8 cellular contexts compared by ENCODE assay signal in genomic region chr22:38755911-38756532, GRCh38. TPM values are rescaled to one million over a fixed set of nuclear protein-coding genes. Genes with fewer than 3 reads are reported as not detected.
A peak's percentile ranks its signal among the peaks of the same experiment; 100 is the strongest.
DNase-seq lines count a peak whose midpoint lies in the region; ATAC-seq and TF ChIP-seq lines count a peak whose summit lies in the region.

Gene SUN2, minus strand, starts transcription at chr22:38755998. Its CDS starts 3,370 bp downstream, at chr22:38752628.

- H3K4me3 Mint-ChIP-seq in type B pancreatic cell = peak within 1 kb of the TSS; percentile 89

- H3K27me3 ChIP-seq in adrenal gland = no peaks in the 10 kb centered on the region
- H3K27me3 ChIP-seq in heart right ventricle = no peaks in the 10 kb centered on the region

- ATAC-seq in GM21737 (IDR thresholded peaks at IDR 0.05; ENCODE audit: unreplicated experiment) (peak; percentile 48), heart right ventricle (peak; percentile 78 to 92 (median 86))

- peak within 1 kb of the TSS; percentile 85 to 100 (median 94) for H3K27ac ChIP-seq in adrenal gland
- peak within 1 kb of the TSS; percentile 93 to 99 (median 96) for H3K27ac ChIP-seq in heart right ventricle

- TF ChIP-seq POLR2A in adrenal gland (IDR thresholded peaks at IDR 0.05) = peak in 1 of 2 donors; percentile 48

- H3K9ac ChIP-seq in ES-I3 (ENCODE audit: low read depth, low read length) = peak within 1 kb of the TSS; percentile 92; the same call in 1 of the 2 replicates

- H3K36me3 ChIP-seq in ES-I3 (ENCODE audit: insufficient read depth, low read length) (no peaks in the 10 kb centered on the region), adrenal gland (replicated peaks in 1 of 2) (peaks cover 0 to 18% of the 10 kb centered on the region in 2 donors), heart right ventricle (peaks cover 0 to 27% (median 14%) of the 10 kb centered on the region in 9 donors)

- peak; percentile 58 for DNase-seq in LNCaP clone FGC (ENCODE audit: low read depth)
- peak; percentile 92 to 97 (median 93) for DNase-seq in adrenal gland
- peak; percentile 92 to 96 for DNase-seq in heart right ventricle
- DNase-seq in posterior vena cava (ENCODE audit: low spot score) = peak; percentile 98
- DNase-seq in type B pancreatic cell (ENCODE audit: extremely low spot score, unreplicated experiment) = peak; percentile 91

- 0 to 5% (median 1%) methylated on average over 1 to 66 of the region's 68 CpGs for WGBS in adrenal gland, 4 donors
- 0 to 1% methylated on average over 37 to 68 of the region's 68 CpGs for WGBS in heart right ventricle, 2 donors

- H3K9me3 ChIP-seq in ES-I3 (ENCODE audit: control insufficient read depth, insufficient read depth, low read length) (no peaks in the 10 kb centered on the region), adrenal gland (replicated peaks in 1 of 3) (no peaks in the 10 kb centered on the region), heart right ventricle (no peaks in the 10 kb centered on the region)

- H3K9me3 Mint-ChIP-seq in type B pancreatic cell = no peaks in the 10 kb centered on the region

- no peak for TF ChIP-seq CTCF in LNCaP clone FGC (IDR thresholded peaks at IDR 0.05; ENCODE audit: control insufficient read depth, extremely low read depth, insufficient read depth)
- TF ChIP-seq CTCF in adrenal gland (IDR thresholded peaks at IDR 0.05) = no peak
- TF ChIP-seq CTCF in heart right ventricle (IDR thresholded peaks at IDR 0.05) = no peak
- TF ChIP-seq CTCF in type B pancreatic cell (conservative IDR thresholded peaks at IDR 0.05) = no peak

- H3K4me1 Mint-ChIP-seq in type B pancreatic cell (ENCODE audit: unreplicated experiment) = peaks cover 27% of the 10 kb centered on the region

- H3K36me3 Mint-ChIP-seq in type B pancreatic cell = no peaks in the 10 kb centered on the region

- intact Hi-C loops in T-helper 1 cell treated with Interleukin-12 subunit alpha and Interleukin-12 subunit beta and Interleukin-4 antibody, amounts not matched to agents 30 ng/mL and 1 ng/mL, for 36 hours (cut with micrococcal nuclease) = loop anchor here (1.0 to 10.0 kb wide), 10 partner anchors 38 to 803 kb away; partner anchors contain the start of genes APOBEC3A, C22orf23, CBX7 and CBY1
- intact Hi-C loops in adrenal gland (cut with DNase I) (no loop called here), heart right ventricle (cut with DNase I) (loop anchor here in 3 of 10 donors (1.0 to 10.0 kb wide), 3 partner anchors 49 to 51 kb away; partner anchors contain the start of genes GTPBP1 (in 2 of the 3) and JOSD1 (in 1 of the 3)), posterior vena cava (cut with DNase I) (no loop called here)

- H3K27me3 Mint-ChIP-seq in type B pancreatic cell = no peaks in the 10 kb centered on the region

- H3K4me3 ChIP-seq in LNCaP clone FGC (ENCODE audit: low read depth, low read length) (peak within 1 kb of the TSS; percentile 74), adrenal gland (peak within 1 kb of the TSS in 2 of 4 donors; percentile 42 to 82), heart right ventricle (peak within 1 kb of the TSS; percentile 36 to 82 (median 71))

- peak within 1 kb of the TSS; percentile 85 for H3K27ac Mint-ChIP-seq in type B pancreatic cell

- H3K4me1 ChIP-seq in ES-I3 (ENCODE audit: insufficient read depth, low read length) = peaks cover 18% of the 10 kb centered on the region; the same call in 1 of the 2 replicates
- H3K4me1 ChIP-seq in adrenal gland (replicated peaks in 1 of 2) = peaks cover 25 to 33% of the 10 kb centered on the region in 2 donors
- H3K4me1 ChIP-seq in heart right ventricle = peaks cover 2 to 62% (median 27%) of the 10 kb centered on the region in 9 donors

RNA-seq across cellular contexts. Expression of gene SUN2, which starts in this region (rescaled TPM):
- total RNA-seq in T-helper 1 cell treated with Interleukin-12 subunit alpha and Interleukin-12 subunit beta and Interleukin-4 antibody, amounts not matched to agents 30 ng/mL and 1 ng/mL, for 36 hours = 518 and 541 TPM in 2 replicates
- total RNA-seq in adrenal gland (100 to 1,000 TPM in 4 of 8 donors, 10 to 100 TPM in 4; 79.3 to 196 (median 108) TPM), heart right ventricle (100 to 1,000 TPM in 5 of 10 donors, 10 to 100 TPM in 5; 70.2 to 178 (median 97.2) TPM), posterior vena cava (100 to 1,000 TPM; 229 to 246 TPM), type B pancreatic cell (ENCODE audit: low replicate concordance) (43.5 and 70.5 TPM in 2 replicates)
- polyA plus RNA-seq in adrenal gland (10 to 100 TPM; 13.0 to 35.9 (median 21.8) TPM), heart right ventricle (100 to 1,000 TPM in 1 of 2 donors, 10 to 100 TPM in 1; 38.6 to 112 TPM)
